Comparison of ENCODE assay signal across 9 cellular contexts in the genomic region with DNA sequence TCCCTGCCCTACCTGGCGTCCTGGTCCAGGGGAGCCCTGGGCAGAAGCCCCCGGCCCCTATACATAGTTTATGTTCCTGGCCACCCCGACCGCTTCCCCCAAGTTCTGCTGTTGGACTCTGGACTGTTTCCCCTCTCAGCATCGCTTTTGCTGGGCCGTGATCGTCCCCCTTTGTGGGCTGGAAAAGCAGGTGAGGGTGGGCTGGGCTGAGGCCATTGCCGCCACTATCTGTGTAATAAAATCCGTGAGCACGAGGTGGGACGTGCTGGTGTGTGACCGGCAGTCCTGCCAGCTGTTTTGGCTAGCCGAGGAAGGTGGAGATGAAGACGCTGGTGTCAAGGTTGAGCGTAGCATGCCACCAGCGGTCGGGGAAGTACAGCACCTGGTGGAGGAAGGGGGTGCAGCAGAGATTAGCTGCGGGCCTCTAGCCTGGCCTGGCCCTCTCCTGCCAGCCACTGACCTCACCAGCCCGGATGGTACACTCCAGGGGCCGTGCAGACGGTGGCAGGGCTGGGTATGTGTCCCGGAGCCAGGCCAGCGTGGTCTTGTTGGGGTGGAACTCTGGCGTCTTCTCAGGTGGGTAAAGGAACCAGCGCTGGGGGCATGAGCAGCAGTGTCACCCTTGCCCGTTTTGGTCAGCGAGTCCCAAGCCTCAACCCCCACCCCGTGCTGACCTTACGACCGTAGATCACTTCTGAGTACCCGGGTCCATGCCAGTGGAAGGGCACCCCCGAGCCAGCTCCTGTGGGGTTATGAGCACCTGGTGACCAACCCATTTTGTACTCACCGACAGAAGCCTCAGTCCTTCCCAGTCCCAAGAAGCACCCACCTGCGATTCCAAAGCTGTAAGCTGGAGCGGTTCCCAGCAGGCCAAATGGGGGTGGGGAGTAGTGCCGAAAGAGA. TPM values are rescaled to one million over a fixed set of nuclear protein-coding genes. Genes with fewer than 3 reads are reported as not detected.
DNase-seq lines count a peak whose midpoint lies in the region; ATAC-seq and TF ChIP-seq lines count a peak whose summit lies in the region.
"Had no signal": no experiment of that assay in that cellular context is flagged by ENCODE, and none has a peak within 500 bp of the region (broad histone marks: within the 10 kb centered on the region; RNA-seq: fewer than 3 reads in every experiment).

No MANE protein-coding gene starts in this region.

- H2AFZ ChIP-seq in smooth muscle cell (ENCODE audit: low read depth), result no peak overlapping the region

- H3K27me3 ChIP-seq in smooth muscle cell (ENCODE audit: low read depth), result no peaks in the 10 kb centered on the region

- peak overlapping the region; percentile 95 for H3K4me2 ChIP-seq in smooth muscle cell

- peaks cover 18% of the 10 kb centered on the region for H3K4me1 ChIP-seq in smooth muscle cell (ENCODE audit: low read depth)

- peaks cover 32% of the 10 kb centered on the region for H3K79me2 ChIP-seq in smooth muscle cell (ENCODE audit: low read depth)

- peak overlapping the region; percentile 77 for H3K4me3 Mint-ChIP-seq in T-helper 2 cell treated with Interferon-gamma antibody and Interleukin-4, amounts not matched to agents 5 μg/mL and 100 μg/mL, for 36 hours

- H3K4me3 ChIP-seq in fibroblast of the aortic adventitia (ENCODE audit: low read depth, low read length) (peak overlapping the region; percentile 73), smooth muscle cell (peak overlapping the region; percentile 60)

- no peaks in the 10 kb centered on the region for H3K9me3 ChIP-seq in smooth muscle cell (replicated peaks; ENCODE audit: low read depth)

- no peaks in the 10 kb centered on the region for H3K27me3 Mint-ChIP-seq in T-helper 2 cell treated with Interferon-gamma antibody and Interleukin-4, amounts not matched to agents 5 μg/mL and 100 μg/mL, for 36 hours (ENCODE audit: low read depth)

- H3K27ac ChIP-seq in VCaP, result peak overlapping the region; percentile 91
- no peak overlapping the region for H3K27ac ChIP-seq in smooth muscle cell (ENCODE audit: low read depth)

- peak overlapping the region; percentile 62 for H3K27ac Mint-ChIP-seq in T-helper 2 cell treated with Interferon-gamma antibody and Interleukin-4, amounts not matched to agents 5 μg/mL and 100 μg/mL, for 36 hours

- no peak for TF ChIP-seq CTCF in VCaP (conservative IDR thresholded peaks at IDR 0.05)
- no peak for TF ChIP-seq CTCF in fibroblast of the aortic adventitia (IDR thresholded peaks at IDR 0.05; ENCODE audit: insufficient read depth, low read length)
- TF ChIP-seq CTCF in smooth muscle cell (IDR thresholded peaks at IDR 0.05; ENCODE audit: borderline replicate concordance, insufficient read depth, poor library complexity, severe bottlenecking), result no peak

- H3F3A ChIP-seq in smooth muscle cell (ENCODE audit: low read depth), result no peaks in the 10 kb centered on the region

- WGBS in smooth muscle cell (ENCODE audit: low lambda C conversion rate), result 93% methylated on average over 36 of the region's 36 CpGs

- no peaks in the 10 kb centered on the region for H3K9me3 Mint-ChIP-seq in T-helper 2 cell treated with Interferon-gamma antibody and Interleukin-4, amounts not matched to agents 5 μg/mL and 100 μg/mL, for 36 hours

- H3K36me3 Mint-ChIP-seq in T-helper 2 cell treated with Interferon-gamma antibody and Interleukin-4, amounts not matched to agents 5 μg/mL and 100 μg/mL, for 36 hours (ENCODE audit: low read depth), result peaks cover 17% of the 10 kb centered on the region

- DNase-seq in T-helper 2 cell treated with Interferon-gamma antibody and Interleukin-4, amounts not matched to agents 5 μg/mL and 100 μg/mL, for 36 hours (ENCODE audit: low spot score), result no peak
- DNase-seq in T-helper 2 cell (no peak), fibroblast of the aortic adventitia (ENCODE audit: low read depth) (no peak), smooth muscle cell (lab: John Stamatoyannopoulos, UW; ENCODE audit: unreplicated experiment) (no peak), NCI-H510A treated with DMSO at 0.1 percent for 48 hours (lab: John Stamatoyannopoulos, UW) (no peak), NCI-H2081 (lab: John Stamatoyannopoulos, UW) (no peak)
- DNase-seq: activated effector memory CD4-positive, alpha-beta T cell treated with Interleukin-2 at 50 U/mL for 16 hours had no signal

- no peak overlapping the region for H3K9ac ChIP-seq in smooth muscle cell (ENCODE audit: low read depth)

- ATAC-seq in HG02571 (IDR thresholded peaks at IDR 0.05; ENCODE audit: unreplicated experiment), result no peak

- no peaks in the 10 kb centered on the region for H3K36me3 ChIP-seq in smooth muscle cell (ENCODE audit: low read depth)

- H3K4me1 Mint-ChIP-seq in T-helper 2 cell treated with Interferon-gamma antibody and Interleukin-4, amounts not matched to agents 5 μg/mL and 100 μg/mL, for 36 hours (ENCODE audit: low read depth), result peaks cover 12% of the 10 kb centered on the region

- H4K20me1 ChIP-seq in smooth muscle cell (ENCODE audit: low read depth), result peaks cover 33% of the 10 kb centered on the region

RNA-seq across cellular contexts. Expression of gene JMJD8, which starts 1.4 kb away (rescaled TPM):
- total RNA-seq in fibroblast of the aortic adventitia (ENCODE audit: low replicate concordance) (32.0 and 42.8 TPM in 2 replicates), smooth muscle cell (42.9 and 47.9 TPM in 2 replicates)
- 92.5 and 95.1 TPM in 2 replicates for polyA plus RNA-seq in smooth muscle cell

RNA-seq across cellular contexts. Expression of gene STUB1, which starts 2.5 kb away (rescaled TPM):
- 88.9 and 112 TPM in 2 replicates for total RNA-seq in fibroblast of the aortic adventitia (ENCODE audit: low replicate concordance)
- 93.4 and 99.0 TPM in 2 replicates for total RNA-seq in smooth muscle cell
- polyA plus RNA-seq in smooth muscle cell, result 196 and 212 TPM in 2 replicates

RNA-seq across cellular contexts. Expression of gene RHBDL1, which starts 7.3 kb away (rescaled TPM):
- total RNA-seq in fibroblast of the aortic adventitia (ENCODE audit: low replicate concordance), result 1.6 and 3.2 TPM in 2 replicates
- 2.7 and 4.5 TPM in 2 replicates for total RNA-seq in smooth muscle cell
- 2.6 and 3.7 TPM in 2 replicates for polyA plus RNA-seq in smooth muscle cell

RNA-seq across cellular contexts. Expression of gene WDR24, which starts 7.5 kb away (rescaled TPM):
- total RNA-seq in fibroblast of the aortic adventitia (ENCODE audit: low replicate concordance) (8.1 and 8.3 TPM in 2 replicates), smooth muscle cell (4.7 and 10.6 TPM in 2 replicates)
- 19.3 and 22.2 TPM in 2 replicates for polyA plus RNA-seq in smooth muscle cell

RNA-seq across cellular contexts. Expression of gene RHOT2, which starts 14.8 kb away (rescaled TPM):
- total RNA-seq in fibroblast of the aortic adventitia (ENCODE audit: low replicate concordance), result 24.4 and 34.5 TPM in 2 replicates
- 41.4 and 44.5 TPM in 2 replicates for total RNA-seq in smooth muscle cell
- 148 and 152 TPM in 2 replicates for polyA plus RNA-seq in smooth muscle cell
